ENCODE assay signal across 22 cellular contexts in the genomic region with DNA sequence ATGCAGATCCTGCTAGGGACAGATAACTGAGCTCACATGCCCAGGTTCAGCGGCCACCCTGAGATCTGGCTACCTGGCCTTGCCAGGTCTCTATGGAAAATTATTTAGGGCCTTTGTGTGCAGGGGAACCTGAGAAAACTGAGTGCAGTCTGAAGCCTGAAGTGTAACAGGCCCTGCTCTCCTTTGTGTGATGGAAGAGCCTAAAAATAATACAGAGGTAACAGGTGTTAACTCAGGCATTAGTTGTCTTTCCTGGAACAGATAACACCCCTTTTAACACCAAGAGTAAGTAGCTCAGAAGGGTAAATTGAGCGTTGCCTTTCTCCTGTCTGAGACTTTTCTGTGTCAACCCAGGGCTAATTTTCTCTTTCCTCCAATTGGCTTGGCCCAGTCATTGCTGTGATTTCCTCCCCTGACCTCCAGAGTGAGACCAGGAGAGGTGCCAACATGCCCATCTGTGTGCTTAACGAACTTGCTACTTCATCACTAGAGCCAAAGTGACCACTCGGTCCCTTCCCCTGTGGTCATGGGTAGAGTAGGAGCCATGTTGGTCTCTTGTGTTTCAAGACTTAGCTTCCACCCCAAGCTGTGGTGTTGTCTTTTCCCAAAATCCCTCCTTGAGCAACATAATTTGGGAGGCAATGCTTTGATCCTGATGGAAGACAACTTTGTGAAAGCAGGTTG.
"Had no signal": no experiment of that assay in that cellular context is flagged by ENCODE, and none has a peak within 500 bp of the region (broad histone marks: within the 10 kb centered on the region; RNA-seq: fewer than 3 reads in every experiment).

No MANE protein-coding gene starts in this region.

- H3K4me3 Mint-ChIP-seq: activated CD4-positive, alpha-beta memory T cell treated with anti-CD3 and anti-CD28 coated beads for 36 hours; activated naive CD4-positive, alpha-beta T cell treated with anti-CD3 and anti-CD28 coated beads, Interleukin-2, amount 10 ng/mL, durations not matched to agents 7 days and 5 days; activated T-cell treated with anti-CD3 and anti-CD28 coated beads, Interleukin-2, amount 50 U/mL, for 72 hours; memory B cell; stimulated activated naive CD8-positive, alpha-beta T cell treated with anti-CD3 and anti-CD28 coated beads, Interleukin-15, amount 100 ng/mL, for 72 hours; T-helper 17 cell had no signal

- H3K27ac ChIP-seq: body of pancreas, foreskin keratinocyte, hepatocyte, left ventricle myocardium inferior, right atrium auricular region, tibial nerve had no signal

- H3K36me3 Mint-ChIP-seq: activated CD4-positive, alpha-beta memory T cell treated with anti-CD3 and anti-CD28 coated beads for 36 hours; activated naive CD4-positive, alpha-beta T cell treated with anti-CD3 and anti-CD28 coated beads, Interleukin-2, amount 10 ng/mL, durations not matched to agents 7 days and 5 days; memory B cell had no signal

- H3K27ac Mint-ChIP-seq: activated CD4-positive, alpha-beta memory T cell treated with anti-CD3 and anti-CD28 coated beads for 36 hours; activated naive CD4-positive, alpha-beta T cell treated with anti-CD3 and anti-CD28 coated beads, Interleukin-2, amount 10 ng/mL, durations not matched to agents 7 days and 5 days; activated T-cell treated with anti-CD3 and anti-CD28 coated beads, Interleukin-2, amount 50 U/mL, for 72 hours; memory B cell; progenitor cell of endocrine pancreas; T-helper 17 cell had no signal

- FAIRE-seq: urothelium cell line had no signal

- H3K79me2 ChIP-seq: hepatocyte had no signal

- H3K4me3 ChIP-seq: body of pancreas, hepatocyte, left ventricle myocardium inferior, right atrium auricular region, tibial nerve had no signal

- H2AFZ ChIP-seq: hepatocyte had no signal

- H3K36me3 ChIP-seq: left ventricle myocardium inferior, right atrium auricular region, tibial nerve had no signal

- H3K9me3 Mint-ChIP-seq: activated CD4-positive, alpha-beta memory T cell treated with anti-CD3 and anti-CD28 coated beads for 36 hours; activated naive CD4-positive, alpha-beta T cell treated with anti-CD3 and anti-CD28 coated beads, Interleukin-2, amount 10 ng/mL, durations not matched to agents 7 days and 5 days had no signal

- H3K27me3 ChIP-seq: body of pancreas, foreskin keratinocyte, hepatocyte, right atrium auricular region, tibial nerve had no signal

- H3K9me3 ChIP-seq: body of pancreas, left ventricle myocardium inferior, right atrium auricular region, tibial nerve had no signal

- ATAC-seq: activated T-cell treated with anti-CD3 and anti-CD28 coated beads, Interleukin-2, amount 50 U/mL, for 72 hours; body of pancreas; foreskin keratinocyte; stimulated activated naive CD8-positive, alpha-beta T cell treated with anti-CD3 and anti-CD28 coated beads, Interleukin-15, amount 100 ng/mL, for 72 hours; T-helper 17 cell had no signal

- DNase-seq: activated CD4-positive, alpha-beta memory T cell treated with anti-CD3 and anti-CD28 coated beads for 36 hours; activated CD4-positive, alpha-beta T cell treated with anti-CD3 and anti-CD28 coated beads for 48 hours; activated CD4-positive, CD25-positive, alpha-beta regulatory T cell; activated effector memory CD4-positive, alpha-beta T cell treated with anti-CD3 and anti-CD28 coated beads, Interleukin-2, amount 50 U/mL, for 16 hours; activated naive CD4-positive, alpha-beta T cell treated with anti-CD3 and anti-CD28 coated beads, Interleukin-2, amount 10 ng/mL, durations not matched to agents 7 days and 5 days; activated T-cell treated with anti-CD3 and anti-CD28 coated beads, Interleukin-2, amount 50 U/mL, for 72 hours; body of pancreas; dermis blood vessel endothelial cell; effector CD8-positive, alpha-beta T cell; foreskin keratinocyte; glutamatergic neuron; left ventricle myocardium inferior; occipital lobe; stimulated activated naive CD8-positive, alpha-beta T cell treated with anti-CD3 and anti-CD28 coated beads, Interleukin-15, amount 100 ng/mL, for 72 hours; SW 1271; T-helper 17 cell had no signal

- H3K27me3 Mint-ChIP-seq: activated CD4-positive, alpha-beta memory T cell treated with anti-CD3 and anti-CD28 coated beads for 36 hours; activated naive CD4-positive, alpha-beta T cell treated with anti-CD3 and anti-CD28 coated beads, Interleukin-2, amount 10 ng/mL, durations not matched to agents 7 days and 5 days; memory B cell; stimulated activated naive CD8-positive, alpha-beta T cell treated with anti-CD3 and anti-CD28 coated beads, Interleukin-15, amount 100 ng/mL, for 72 hours; T-helper 17 cell had no signal

- H3K4me2 ChIP-seq: hepatocyte had no signal

- H3K4me1 Mint-ChIP-seq: activated naive CD4-positive, alpha-beta T cell treated with anti-CD3 and anti-CD28 coated beads, Interleukin-2, amount 10 ng/mL, durations not matched to agents 7 days and 5 days; memory B cell; stimulated activated naive CD8-positive, alpha-beta T cell treated with anti-CD3 and anti-CD28 coated beads, Interleukin-15, amount 100 ng/mL, for 72 hours; T-helper 17 cell had no signal

- H3K4me1 ChIP-seq: foreskin keratinocyte had no signal
